Comparison of ENCODE assay signal across 13 cellular contexts in genomic region chr14:89256273-89256672, GRCh38.
A peak's percentile ranks its signal among the peaks of the same experiment; 100 is the strongest.
DNase-seq lines count a peak whose midpoint lies in the region; ATAC-seq and TF ChIP-seq lines count a peak whose summit lies in the region.
"Had no signal": no experiment of that assay in that cellular context is flagged by ENCODE, and none has a peak within 500 bp of the region (broad histone marks: within the 10 kb centered on the region; RNA-seq: fewer than 3 reads in every experiment).

No MANE protein-coding gene starts in this region.

- TF ChIP-seq CTCF in gastrocnemius medialis (IDR thresholded peaks at IDR 0.05 in 4 of 5, conservative IDR thresholded peaks at IDR 0.05 in 1 of 5): no peak

- peaks cover under 1 to 35% (median 15%) of the 10 kb centered on the region in 11 experiments; a peak in 19 of 22 replicates for H3K9me3 ChIP-seq in BLaER1 treated with 17β-estradiol and CSF1 and Interleukin-3, amounts not matched to agents 10 nM and 100 nM (replicated peaks in 1 of 11)
- no peaks in the 10 kb centered on the region for H3K9me3 ChIP-seq in gastrocnemius medialis

- peak overlapping the region in 2 of 11 experiments; percentile 25 to 29; a peak in 3 of 22 replicates for H3K27ac ChIP-seq in BLaER1 treated with 17β-estradiol and CSF1 and Interleukin-3, amounts not matched to agents 10 nM and 100 nM
- H3K27ac ChIP-seq in gastrocnemius medialis: peak overlapping the region; percentile 69 to 83 (median 77)

- H3K4me3 ChIP-seq in BLaER1 treated with 17β-estradiol and CSF1 and Interleukin-3, amounts not matched to agents 10 nM and 100 nM: no peak overlapping the region
- no peak overlapping the region for H3K4me3 ChIP-seq in gastrocnemius medialis

- peaks cover 0 to 40% (median 23%) of the 10 kb centered on the region in 10 experiments; a peak in 16 of 20 replicates for H3K4me1 ChIP-seq in BLaER1 treated with 17β-estradiol and CSF1 and Interleukin-3, amounts not matched to agents 10 nM and 100 nM
- peaks cover 38 to 48% of the 10 kb centered on the region in 2 donors for H3K4me1 ChIP-seq in gastrocnemius medialis

- H3K27me3 ChIP-seq in BLaER1 treated with 17β-estradiol and CSF1 and Interleukin-3, amounts not matched to agents 10 nM and 100 nM: no peaks in the 10 kb centered on the region
- H3K27me3 ChIP-seq in gastrocnemius medialis: no peaks in the 10 kb centered on the region

- intact Hi-C loops in gastrocnemius medialis (cut with DNase I; ENCODE audit: low total_unique reads): loop anchor here (2.0 to 10.0 kb wide), 3 partner anchors 47 to 211 kb away; no protein-coding TSS in a partner anchor

- no peaks in the 10 kb centered on the region for H3K9me3 Mint-ChIP-seq in immature natural killer cell
- H3K9me3 Mint-ChIP-seq: H9, IgD-negative memory B cell had no signal

- peak overlapping the region in 9 of 11 experiments; percentile 2 to 77 (median 71); a peak in 17 of 22 replicates for H3K4me2 ChIP-seq in BLaER1 treated with 17β-estradiol and CSF1 and Interleukin-3, amounts not matched to agents 10 nM and 100 nM

- H3K36me3 Mint-ChIP-seq in immature natural killer cell: peaks cover 0 to 6% (median 5%) of the 10 kb centered on the region in 3 donors

- no peak overlapping the region for H3K9ac ChIP-seq in BLaER1 treated with 17β-estradiol and CSF1 and Interleukin-3, amounts not matched to agents 10 nM and 100 nM

- peaks cover 0 to 5% (median 5%) of the 10 kb centered on the region in 3 donors for H3K27me3 Mint-ChIP-seq in immature natural killer cell (ENCODE audit: low read depth in 3 of 3)
- H3K27me3 Mint-ChIP-seq: IgD-negative memory B cell had no signal

- TF ChIP-seq POLR2A in gastrocnemius medialis (IDR thresholded peaks at IDR 0.05): no peak

- H3K36me3 ChIP-seq in BLaER1 treated with 17β-estradiol and CSF1 and Interleukin-3, amounts not matched to agents 10 nM and 100 nM: peaks cover 27 to 75% (median 59%) of the 10 kb centered on the region in 11 experiments
- no peaks in the 10 kb centered on the region for H3K36me3 ChIP-seq in gastrocnemius medialis

- DNase-seq in G401 (ENCODE audit: low spot score): peak; percentile 40
- no peak for DNase-seq in immature natural killer cell
- peak; percentile 71 to 74 for DNase-seq in gastrocnemius medialis
- no peak for DNase-seq in HuH-7.5 (ENCODE audit: low spot score)
- DNase-seq in cerebellar cortex (ENCODE audit: low spot score): no peak
- DNase-seq: C1 segment of cervical spinal cord, H9, NCI-H1417 treated with DMSO at 0.1 percent for 48 hours, NCI-H2029, NCI-H524 had no signal

- peaks cover 0 to 79% (median 17%) of the 10 kb centered on the region in 11 experiments; a peak in 9 of 22 replicates for H4K20me1 ChIP-seq in BLaER1 treated with 17β-estradiol and CSF1 and Interleukin-3, amounts not matched to agents 10 nM and 100 nM

- no peak overlapping the region for H3K4me3 Mint-ChIP-seq in immature natural killer cell
- H3K4me3 Mint-ChIP-seq: H9 had no signal

- peaks cover 68 to 91% of the 10 kb centered on the region in 2 donors for H3K4me1 Mint-ChIP-seq in immature natural killer cell

- in situ Hi-C loops in G401 (cut with HindIII; ENCODE audit: low sequenced_read_pairs): no loop called here
- in situ Hi-C loops in gastrocnemius medialis (cut with MboI; ENCODE audit: low sequenced_read_pairs in 4 of 4): no loop called here

- peak overlapping the region in 4 of 6 donors; percentile 18 to 89 (median 46) for H3K27ac Mint-ChIP-seq in immature natural killer cell

- ATAC-seq in gastrocnemius medialis: peak; percentile 92 to 96
- ATAC-seq in GM19467 (IDR thresholded peaks at IDR 0.05; ENCODE audit: unreplicated experiment): no peak

Comparison
In these comparisons a context has a peak if more than half of its experiments do, and no peak if none do; other contexts are left out.
1. DNase-seq: peak in G401 (single experiment) and gastrocnemius medialis (2 of 2); none in immature natural killer cell (0 of 3), HuH-7.5 (single experiment) and cerebellar cortex (single experiment).